In the genomic region with DNA sequence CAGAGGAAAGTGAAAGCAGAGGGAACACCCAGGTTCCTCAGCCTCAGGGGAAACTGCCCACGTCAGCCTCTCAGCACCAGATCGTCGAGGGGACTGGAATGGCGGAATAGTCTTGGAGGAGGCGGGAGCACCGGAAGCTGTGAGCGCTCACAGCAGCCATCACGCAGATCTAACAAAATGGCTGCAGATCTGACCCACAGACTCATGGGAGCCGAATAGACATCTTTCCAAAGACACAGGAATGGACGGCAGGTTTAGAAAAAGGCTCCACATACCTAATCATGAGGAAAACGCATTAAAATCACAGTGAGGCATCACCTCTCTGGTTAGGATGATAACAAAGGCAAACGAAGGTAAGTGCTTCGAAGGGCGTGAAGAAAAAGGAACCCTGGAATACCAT, we compare ENCODE assay signal across 19 cellular contexts. TPM values are rescaled to one million over a fixed set of nuclear protein-coding genes. Genes with fewer than 3 reads are reported as not detected.
DNase-seq lines count a peak whose midpoint lies in the region; ATAC-seq, FAIRE-seq and TF ChIP-seq lines count a peak whose summit lies in the region.
"Had no signal": no experiment of that assay in that cellular context is flagged by ENCODE, and none has a peak within 500 bp of the region (broad histone marks: within the 10 kb centered on the region; RNA-seq: fewer than 3 reads in every experiment).

No MANE protein-coding gene starts in this region.

- no peak for TF ChIP-seq CTCF in PC-3 (conservative IDR thresholded peaks at IDR 0.05; ENCODE audit: low read depth, low read length)

- peak overlapping the region; percentile 50 for H3K4me3 ChIP-seq in PC-3 (ENCODE audit: low read length)
- H3K4me3 ChIP-seq in neuron (ENCODE audit: low read length): no peak overlapping the region
- H3K4me3 ChIP-seq: lung had no signal

- no peak for ATAC-seq in PC-3
- ATAC-seq: esophagus mucosa, T-helper 17 cell had no signal

- peak overlapping the region; percentile 70 for H3K4me2 ChIP-seq in PC-3 (ENCODE audit: low read length)

- H3K9ac ChIP-seq in PC-3 (ENCODE audit: low read length): no peak overlapping the region

- no peaks in the 10 kb centered on the region for H4K20me1 ChIP-seq in PC-3 (ENCODE audit: low read length)

- FAIRE-seq in H54 (lab: Jason Lieb, UNC): no peak
- FAIRE-seq: small intestine had no signal

- H3K9me2 ChIP-seq in PC-3 (replicated peaks; ENCODE audit: low read length): no peaks in the 10 kb centered on the region

- no peaks in the 10 kb centered on the region for H3F3A ChIP-seq in PC-3 (ENCODE audit: low read length, unreplicated experiment)

- CTCF ChIA-PET in PC-3 (lab: Charles Lee): no interaction called here

- no peaks in the 10 kb centered on the region for H3K79me2 ChIP-seq in PC-3 (ENCODE audit: low read length)

- H3K9me3 ChIP-seq in PC-3 (ENCODE audit: low read length): no peaks in the 10 kb centered on the region
- no peaks in the 10 kb centered on the region for H3K9me3 ChIP-seq in neuron (ENCODE audit: low read length)

- intact Hi-C loops in PC-3 (cut with micrococcal nuclease): loop anchor here (10.0 kb wide), 1 partner anchor 77 kb away; no protein-coding TSS in a partner anchor

- no peak overlapping the region for H3K27ac ChIP-seq in PC-3 (ENCODE audit: low read length)
- H3K27ac ChIP-seq: C4-2B had no signal

- no TSS peak for BruUV-seq in PC-3 (replicated peaks; lab: Mats Ljungman, UMichigan)

- peak; percentile 33; the same call in 1 of the 2 replicates for TF ChIP-seq POLR2A in H54 (IDR thresholded peaks at IDR 0.05; ENCODE audit: low read depth, low read length)

- H3K27me3 ChIP-seq in PC-3 (ENCODE audit: low read length): peaks cover 57% of the 10 kb centered on the region
- H3K27me3 ChIP-seq in neuron (ENCODE audit: insufficient read depth, low read length): peaks cover under 1% of the 10 kb centered on the region

- DNase-seq in COR-L47 (lab: John Stamatoyannopoulos, UW) (peak; percentile 57), H54 (ENCODE audit: insufficient read length, low spot score) (no peak), PC-3 (no peak), MV-4-11 (lab: John Stamatoyannopoulos, UW) (no peak)
- DNase-seq in activated CD8-positive, alpha-beta memory T cell treated with anti-CD3 and anti-CD28 coated beads, Interleukin-2, amount 50 U/mL, for 48 hours: no peak
- no peak for DNase-seq in activated CD8-positive, alpha-beta memory T cell treated with anti-CD3 and anti-CD28 coated beads for 24 hours
- DNase-seq: activated B cell treated with CpG ODN at 0.5 μM for 24 hours, NCI-H2171, SHP77, small intestine, T-helper 17 cell had no signal

- H2AFZ ChIP-seq in PC-3 (ENCODE audit: low read length) (peak overlapping the region; percentile 63), neuron (ENCODE audit: low read depth, low read length) (peak overlapping the region; percentile 28)

- H3K4me1 ChIP-seq in PC-3 (ENCODE audit: insufficient read depth, low read length): no peaks in the 10 kb centered on the region; the same call in 1 of the 2 replicates
- H3K4me1 ChIP-seq in neuron (ENCODE audit: insufficient read depth, low read length): no peaks in the 10 kb centered on the region

- POLR2A ChIA-PET in PC-3 (lab: Charles Lee; ENCODE audit: unreplicated experiment): no interaction called here

- H3K36me3 ChIP-seq in PC-3 (ENCODE audit: low read depth, low read length): no peaks in the 10 kb centered on the region
- no peaks in the 10 kb centered on the region for H3K36me3 ChIP-seq in neuron (ENCODE audit: insufficient read depth, low read length)

RNA-seq across cellular contexts. Expression of gene LILRA2, which starts 11.8 kb away (rescaled TPM):
- total RNA-seq in PC-3 (2014; rRNA removed): not detected in 2 replicates
- total RNA-seq: activated B cell treated with CpG ODN at 0.5 μM for 24 hours; activated T-helper 2 cell treated with anti-CD3 and anti-CD28 coated beads, Interferon-gamma antibody, Interleukin-2, Interleukin-4, amounts not matched to agents 10 μg/mL and 5 μg/mL and 100 μg/mL, durations not matched to agents 14 hours and 24 hours and 36 hours; esophagus mucosa; glomerular endothelial cell; temporal lobe had no signal

RNA-seq across cellular contexts. Expression of gene LILRA1, which starts 31.6 kb away (rescaled TPM):
- not detected in 2 replicates for total RNA-seq in PC-3 (2014; rRNA removed)
- total RNA-seq: activated T-helper 2 cell treated with anti-CD3 and anti-CD28 coated beads, Interferon-gamma antibody, Interleukin-2, Interleukin-4, amounts not matched to agents 10 μg/mL and 5 μg/mL and 100 μg/mL, durations not matched to agents 14 hours and 24 hours and 36 hours; glomerular endothelial cell had no signal

RNA-seq across cellular contexts. Expression of gene LAIR2, which starts 59.2 kb away (rescaled TPM):
- not detected in 2 replicates for total RNA-seq in PC-3 (2014; rRNA removed)
- total RNA-seq: activated B cell treated with CpG ODN at 0.5 μM for 24 hours, esophagus mucosa, glomerular endothelial cell, lung, posterior vena cava, temporal lobe had no signal
